ENCODE assay signal across 12 cellular contexts in genomic region chr3:89572261-89572660, GRCh38.
A peak's percentile ranks its signal among the peaks of the same experiment; 100 is the strongest.
DNase-seq lines count a peak whose midpoint lies in the region; ATAC-seq and TF ChIP-seq lines count a peak whose summit lies in the region.
"Had no signal": no experiment of that assay in that cellular context is flagged by ENCODE, and none has a peak within 500 bp of the region (broad histone marks: within the 10 kb centered on the region; RNA-seq: fewer than 3 reads in every experiment).

No MANE protein-coding gene starts in this region.

- no peak overlapping the region for H2BK5ac ChIP-seq in trophoblast cell (ENCODE audit: low read depth, low read length, poor library complexity)

- no peak overlapping the region for H2AK5ac ChIP-seq in trophoblast cell (ENCODE audit: low read length)

- H2BK12ac ChIP-seq in trophoblast cell (ENCODE audit: low read length), result no peak overlapping the region

- H3K4me3 ChIP-seq in coronary artery, result peak overlapping the region; percentile 47
- no peak overlapping the region for H3K4me3 ChIP-seq in fibroblast of pulmonary artery (replicated peaks; ENCODE audit: low read depth, low read length)
- no peak overlapping the region for H3K4me3 ChIP-seq in adrenal gland
- no peak overlapping the region for H3K4me3 ChIP-seq in trophoblast cell (ENCODE audit: low read depth, low read length)
- H3K4me3 ChIP-seq: BLaER1 treated with 17β-estradiol and CSF1 and Interleukin-3, amounts not matched to agents 10 nM and 100 nM had no signal

- H3K9me3 ChIP-seq in adrenal gland (replicated peaks in 1 of 3) (no peaks in the 10 kb centered on the region), trophoblast cell (ENCODE audit: insufficient read depth, low read depth, low read length) (peaks cover 2% of the 10 kb centered on the region)
- H3K9me3 ChIP-seq: BLaER1 treated with 17β-estradiol and CSF1 and Interleukin-3, amounts not matched to agents 10 nM and 100 nM had no signal

- no peak overlapping the region for H3K23ac ChIP-seq in trophoblast cell (ENCODE audit: low read length)

- intact Hi-C loops in adrenal gland (cut with DNase I), result no loop called here

- H3K4me2 ChIP-seq in trophoblast cell (ENCODE audit: low read length), result no peak overlapping the region
- H3K4me2 ChIP-seq: BLaER1 treated with 17β-estradiol and CSF1 and Interleukin-3, amounts not matched to agents 10 nM and 100 nM had no signal

- H3K27ac ChIP-seq in coronary artery, result peak overlapping the region in 1 of 2 donors; percentile 75
- no peak overlapping the region for H3K27ac ChIP-seq in adrenal gland
- no peak overlapping the region for H3K27ac ChIP-seq in trophoblast cell (ENCODE audit: low read depth, low read length)
- H3K27ac ChIP-seq: BLaER1 treated with 17β-estradiol and CSF1 and Interleukin-3, amounts not matched to agents 10 nM and 100 nM had no signal

- no peak overlapping the region for H3K4ac ChIP-seq in trophoblast cell (ENCODE audit: low read depth, low read length)

- H3K9ac ChIP-seq in trophoblast cell (ENCODE audit: low read length), result no peak overlapping the region
- H3K9ac ChIP-seq: BLaER1 treated with 17β-estradiol and CSF1 and Interleukin-3, amounts not matched to agents 10 nM and 100 nM had no signal

- H3K4me1 ChIP-seq in adrenal gland (replicated peaks in 1 of 2) (no peaks in the 10 kb centered on the region), trophoblast cell (ENCODE audit: control insufficient read depth in 1 of 2, insufficient read depth in 2 of 2, low read length in 2 of 2) (no peaks in the 10 kb centered on the region)

- H3K79me1 ChIP-seq in trophoblast cell (ENCODE audit: low read length), result no peaks in the 10 kb centered on the region

- TF ChIP-seq CTCF in coronary artery (IDR thresholded peaks at IDR 0.05) (no peak), fibroblast of pulmonary artery (IDR thresholded peaks at IDR 0.05; ENCODE audit: low read length, missing control alignments) (no peak), adrenal gland (IDR thresholded peaks at IDR 0.05) (no peak)

- 51 to 76% (median 64%) methylated on average over 1 of the region's 1 CpG for WGBS in adrenal gland, 4 donors
- no CpG with 5 or more reads among the region's 1 CpG for WGBS in trophoblast cell (ENCODE audit: extremely low coverage, insufficient coverage, insufficient read length)

- DNase-seq in HS-5 (ENCODE audit: low read depth) (peak; percentile 10), amniotic epithelial cell (ENCODE audit: low read depth) (peak; percentile 67), coronary artery (ENCODE audit: low spot score) (no peak), fibroblast of pulmonary artery (ENCODE audit: low read depth) (peak; percentile 4), EL (no peak), adrenal gland (no peak), trophoblast cell (no peak)
- DNase-seq: ACHN; CD4-positive, CD25-positive, alpha-beta regulatory T cell; DMS53 had no signal

- H3K14ac ChIP-seq in trophoblast cell (ENCODE audit: low read length), result no peak overlapping the region

- no peak for ATAC-seq in HG03442 (IDR thresholded peaks at IDR 0.05; ENCODE audit: unreplicated experiment)

- H3K27me3 ChIP-seq in adrenal gland (no peaks in the 10 kb centered on the region), trophoblast cell (ENCODE audit: insufficient read depth, low read length) (no peaks in the 10 kb centered on the region)
- H3K27me3 ChIP-seq: BLaER1 treated with 17β-estradiol and CSF1 and Interleukin-3, amounts not matched to agents 10 nM and 100 nM had no signal

- no peaks in the 10 kb centered on the region for H3K36me3 ChIP-seq in adrenal gland (replicated peaks in 1 of 2)
- H3K36me3 ChIP-seq in trophoblast cell (ENCODE audit: control insufficient read depth in 1 of 2, insufficient read depth in 2 of 2, low read length in 2 of 2), result no peaks in the 10 kb centered on the region
- H3K36me3 ChIP-seq: BLaER1 treated with 17β-estradiol and CSF1 and Interleukin-3, amounts not matched to agents 10 nM and 100 nM had no signal

- no peak for TF ChIP-seq POLR2A in adrenal gland (IDR thresholded peaks at IDR 0.05)

- no peak overlapping the region for H4K12ac ChIP-seq in trophoblast cell (ENCODE audit: low read depth, low read length)

- H4K91ac ChIP-seq in trophoblast cell (ENCODE audit: low read depth, low read length), result no peak overlapping the region

- H2BK120ac ChIP-seq in trophoblast cell (ENCODE audit: insufficient read depth, low read length, poor library complexity), result no peak overlapping the region

- no peak overlapping the region for H2AFZ ChIP-seq in trophoblast cell (ENCODE audit: insufficient read depth, low read length, poor library complexity)

- no peak overlapping the region for H4K8ac ChIP-seq in trophoblast cell (ENCODE audit: low read depth, low read length)

- H3K79me2 ChIP-seq in trophoblast cell (ENCODE audit: control insufficient read depth, insufficient read depth, low read length, poor library complexity), result no peaks in the 10 kb centered on the region

- H3K18ac ChIP-seq in trophoblast cell (ENCODE audit: low read length), result no peak overlapping the region

Comparison
In these comparisons a context has a peak if more than half of its experiments do, and no peak if none do; other contexts are left out.
1. DNase-seq: peak in HS-5 (single experiment), amniotic epithelial cell (single experiment) and fibroblast of pulmonary artery (single experiment); none in coronary artery (single experiment), EL (single experiment), adrenal gland (0 of 7) and trophoblast cell (0 of 2).